In genomic region chr14:44961730-44962572, GRCh38 we compare ENCODE assay signal across 9 cellular contexts. TPM values are rescaled to one million over a fixed set of nuclear protein-coding genes. Genes with fewer than 3 reads are reported as not detected.
A peak's percentile ranks its signal among the peaks of the same experiment; 100 is the strongest.
DNase-seq lines count a peak whose midpoint lies in the region; ATAC-seq, FAIRE-seq and TF ChIP-seq lines count a peak whose summit lies in the region.
"Had no signal": no experiment of that assay in that cellular context is flagged by ENCODE, and none has a peak within 500 bp of the region (broad histone marks: within the 10 kb centered on the region; RNA-seq: fewer than 3 reads in every experiment).

Gene KLHL28, minus strand, starts transcription at chr14:44961947. Its CDS starts 16,019 bp downstream, at chr14:44945928.
Gene TOGARAM1, plus strand, starts transcription at chr14:44962190. Its CDS starts 232 bp downstream, at chr14:44962422.

- TF ChIP-seq CTCF in AG09309 (IDR thresholded peaks at IDR 0.05; ENCODE audit: control insufficient read depth, insufficient read depth, low read depth, low read length, missing control alignments) = no peak
- no peak for TF ChIP-seq CTCF in activated B cell treated with CpG ODN at 0.5 μM for 24 hours (IDR thresholded peaks at IDR 0.05)

- no peak within 1 kb of the TSS for H3K27ac Mint-ChIP-seq in activated B cell treated with CpG ODN at 0.5 μM for 24 hours
- no peak within 1 kb of the TSS for H3K27ac Mint-ChIP-seq in central memory CD8-positive, alpha-beta T cell (ENCODE audit: low read depth)

- CTCF ChIA-PET in activated B cell treated with CpG ODN at 0.5 μM for 24 hours (lab: Charles Lee) = interaction anchor here (1.6 to 2.2 kb wide), 2 partner anchors 65 to 291 kb away, joined by 5 to 10 read pairs; partner anchors contain the start of gene MIS18BP1

- no peaks in the 10 kb centered on the region for H3K27me3 Mint-ChIP-seq in activated B cell treated with CpG ODN at 0.5 μM for 24 hours
- H3K27me3 Mint-ChIP-seq in central memory CD8-positive, alpha-beta T cell = no peaks in the 10 kb centered on the region

- POLR2A ChIA-PET in activated B cell treated with CpG ODN at 0.5 μM for 24 hours (lab: Charles Lee) = interaction anchor here (0.5 to 4.2 kb wide), 9 partner anchors 60 to 291 kb away, joined by 3 to 64 read pairs (median 8); partner anchors contain the start of genes FANCM, FKBP3, MIS18BP1 and PRPF39

- H3K9me3 Mint-ChIP-seq in activated B cell treated with CpG ODN at 0.5 μM for 24 hours = peaks cover 12% of the 10 kb centered on the region
- H3K9me3 Mint-ChIP-seq in central memory CD8-positive, alpha-beta T cell = peaks cover 7% of the 10 kb centered on the region
- H3K9me3 Mint-ChIP-seq: T-helper 1 cell treated with Interleukin-12 subunit alpha and Interleukin-12 subunit beta and Interleukin-4 antibody, amounts not matched to agents 30 μg/mL and 1 μg/mL, for 36 hours had no signal

- peaks cover 60% of the 10 kb centered on the region for H3K4me1 Mint-ChIP-seq in activated B cell treated with CpG ODN at 0.5 μM for 24 hours
- peaks cover 43% of the 10 kb centered on the region for H3K4me1 Mint-ChIP-seq in central memory CD8-positive, alpha-beta T cell

- DNase-seq in AG09309 (ENCODE audit: low read depth) (peak; percentile 99), NCI-H226 (peak; percentile 99), activated B cell treated with CpG ODN at 0.5 μM for 24 hours (peak; percentile 86)
- DNase-seq in central memory CD8-positive, alpha-beta T cell (ENCODE audit: low spot score in 2 of 2) = peak; percentile 90 to 97
- peak; percentile 83 for DNase-seq in stimulated activated CD4-positive, alpha-beta T cell treated with anti-CD3 and anti-CD28 coated beads, Interleukin-12 subunit alpha, Interleukin-12 subunit beta, amount 100 ng/mL, for 4 hours

- H3K4me3 Mint-ChIP-seq in activated B cell treated with CpG ODN at 0.5 μM for 24 hours = no peak within 1 kb of the TSS
- no peak within 1 kb of the TSS for H3K4me3 Mint-ChIP-seq in central memory CD8-positive, alpha-beta T cell
- H3K4me3 Mint-ChIP-seq: T-helper 1 cell treated with Interleukin-12 subunit alpha and Interleukin-12 subunit beta and Interleukin-4 antibody, amounts not matched to agents 30 μg/mL and 1 μg/mL, for 36 hours had no signal

- peaks cover 16% of the 10 kb centered on the region for H3K36me3 Mint-ChIP-seq in activated B cell treated with CpG ODN at 0.5 μM for 24 hours (ENCODE audit: low read depth)
- H3K36me3 Mint-ChIP-seq in central memory CD8-positive, alpha-beta T cell (ENCODE audit: insufficient read depth) = peaks cover 11% of the 10 kb centered on the region

- ATAC-seq in GM19023 (IDR thresholded peaks at IDR 0.05; ENCODE audit: unreplicated experiment) (peak; percentile 94), HG03196 (IDR thresholded peaks at IDR 0.05; ENCODE audit: unreplicated experiment) (peak; percentile 95), activated B cell treated with CpG ODN at 0.5 μM for 24 hours (ENCODE audit: low read depth) (peak; percentile 91)
- peak; percentile 89 for ATAC-seq in central memory CD8-positive, alpha-beta T cell (replicated peaks; ENCODE audit: extremely low read depth, poor library complexity, severe bottlenecking)

- intact Hi-C loops in activated B cell treated with CpG ODN at 0.5 μM for 24 hours (cut with micrococcal nuclease) = loop anchor here (1.0 to 5.0 kb wide), 6 partner anchors 12 to 305 kb away; partner anchors contain the start of genes FKBP3, MIS18BP1 and PRPF39

- peak; percentile 99 for FAIRE-seq in islet of Langerhans (lab: Jason Lieb, UNC)

- peak within 1 kb of the TSS; percentile 83 for H3K4me3 ChIP-seq in AG09309 (ENCODE audit: control insufficient read depth, low read depth, low read length)

RNA-seq across cellular contexts. Expression of gene KLHL28, which starts in this region (rescaled TPM):
- 18.1 and 25.3 TPM in 2 replicates for total RNA-seq in activated B cell treated with CpG ODN at 0.5 μM for 24 hours

RNA-seq across cellular contexts. Expression of gene TOGARAM1, which starts in this region (rescaled TPM):
- 12.7 and 16.9 TPM in 2 replicates for total RNA-seq in activated B cell treated with CpG ODN at 0.5 μM for 24 hours

Comparison
In these comparisons a context has a peak if more than half of its experiments do, and no peak if none do; other contexts are left out.
1. Peak in every context shown above with its lines: DNase-seq, ATAC-seq and H3K4me3 ChIP-seq.